ENCODE assay signal across 13 cellular contexts in the genomic region with DNA sequence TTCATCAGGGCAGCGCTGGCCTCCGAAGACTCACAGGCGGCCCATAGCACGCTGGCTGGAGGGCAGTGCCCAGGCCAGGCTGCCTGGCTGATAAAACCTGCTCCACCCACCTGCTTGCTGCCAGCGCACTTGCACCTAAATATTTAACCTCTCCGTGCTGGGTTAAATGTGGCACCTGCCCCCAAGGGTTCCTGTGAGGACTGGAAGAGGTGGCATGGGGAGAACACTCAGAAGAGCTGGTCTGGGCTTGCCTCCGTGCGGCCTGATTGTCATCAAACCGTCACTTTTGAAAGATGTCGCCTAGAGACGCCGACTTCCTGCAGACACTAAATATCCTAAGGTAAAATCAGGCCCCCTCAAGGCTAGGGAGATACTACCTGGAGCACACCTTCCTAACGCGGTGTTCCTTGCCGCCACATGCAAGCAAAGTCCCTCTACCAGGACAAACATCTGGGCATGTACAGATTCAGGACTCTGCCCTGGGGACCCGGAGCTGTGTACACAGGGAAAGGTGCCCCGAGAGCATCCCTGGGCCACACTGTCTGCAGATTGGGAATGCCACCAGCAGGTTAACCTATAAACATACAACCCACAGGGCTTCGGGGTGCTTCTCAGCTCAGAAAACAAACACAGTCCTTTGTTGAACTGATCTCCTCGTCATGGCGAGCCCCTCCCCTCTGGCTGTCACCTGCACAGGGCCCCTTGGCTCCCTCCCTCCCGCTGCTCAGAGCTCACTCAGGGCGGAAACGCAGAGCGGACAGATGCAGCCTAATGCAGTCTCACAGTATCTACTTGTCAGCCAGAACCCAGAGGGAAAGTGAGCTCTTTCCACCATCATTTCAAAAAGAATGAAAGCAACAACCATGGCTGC.
A peak's percentile ranks its signal among the peaks of the same experiment; 100 is the strongest.
DNase-seq lines count a peak whose midpoint lies in the region; ATAC-seq and TF ChIP-seq lines count a peak whose summit lies in the region.
"Had no signal": no experiment of that assay in that cellular context is flagged by ENCODE, and none has a peak within 500 bp of the region (broad histone marks: within the 10 kb centered on the region; RNA-seq: fewer than 3 reads in every experiment).

No MANE protein-coding gene starts in this region.

- H3K4me1 Mint-ChIP-seq in activated naive CD4-positive, alpha-beta T cell treated with anti-CD3 and anti-CD28 coated beads for 36 hours (ENCODE audit: low read depth): no peaks in the 10 kb centered on the region

- CTCF ChIA-PET in activated naive CD4-positive, alpha-beta T cell treated with anti-CD3 and anti-CD28 coated beads for 36 hours (lab: Charles Lee): no interaction called here

- no peak overlapping the region for H2AFZ ChIP-seq in hepatocyte
- H2AFZ ChIP-seq: parathyroid adenoma had no signal

- intact Hi-C loops in activated naive CD4-positive, alpha-beta T cell treated with anti-CD3 and anti-CD28 coated beads for 36 hours (cut with micrococcal nuclease): no loop called here
- intact Hi-C loops in upper lobe of right lung (cut with DNase I): no loop called here

- peak overlapping the region; percentile 21 for H3K4me2 ChIP-seq in hepatocyte

- H3K27me3 Mint-ChIP-seq in activated naive CD4-positive, alpha-beta T cell treated with anti-CD3 and anti-CD28 coated beads for 36 hours (ENCODE audit: low read depth): no peaks in the 10 kb centered on the region
- H3K27me3 Mint-ChIP-seq: T-helper 17 cell had no signal

- H3K27ac Mint-ChIP-seq in activated naive CD4-positive, alpha-beta T cell treated with anti-CD3 and anti-CD28 coated beads for 36 hours: peak overlapping the region; percentile 3

- H3K4me3 Mint-ChIP-seq in activated naive CD4-positive, alpha-beta T cell treated with anti-CD3 and anti-CD28 coated beads for 36 hours: no peak overlapping the region
- H3K4me3 Mint-ChIP-seq: T-helper 17 cell had no signal

- 72% methylated on average over 24 of the region's 24 CpGs for WGBS in hepatocyte (ENCODE audit: low lambda C conversion rate, missing lambda C conversion rate)

- H3K27me3 ChIP-seq in hepatocyte (no peaks in the 10 kb centered on the region), upper lobe of right lung (no peaks in the 10 kb centered on the region)

- no peak for ATAC-seq in upper lobe of right lung
- ATAC-seq: T-helper 17 cell had no signal

- peaks cover 10% of the 10 kb centered on the region for H3K9me3 Mint-ChIP-seq in activated naive CD4-positive, alpha-beta T cell treated with anti-CD3 and anti-CD28 coated beads for 36 hours

- H3K27ac ChIP-seq in hepatocyte (peak overlapping the region; percentile 69), upper lobe of right lung (no peak overlapping the region)
- H3K27ac ChIP-seq: parathyroid adenoma had no signal

- no peaks in the 10 kb centered on the region for H3K79me2 ChIP-seq in hepatocyte
- H3K79me2 ChIP-seq: parathyroid adenoma had no signal

- H3K9me3 ChIP-seq in hepatocyte (ENCODE audit: low read depth): no peaks in the 10 kb centered on the region
- H3K9me3 ChIP-seq in upper lobe of right lung: no peaks in the 10 kb centered on the region
- H3K9me3 ChIP-seq: HAP-1 had no signal

- H3K36me3 ChIP-seq in hepatocyte (replicated peaks; ENCODE audit: insufficient read depth, low read depth) (no peaks in the 10 kb centered on the region), upper lobe of right lung (peaks cover 26% of the 10 kb centered on the region)
- H3K36me3 ChIP-seq: HAP-1 had no signal

- no peaks in the 10 kb centered on the region for H4K20me1 ChIP-seq in hepatocyte (ENCODE audit: insufficient read depth, poor library complexity, severe bottlenecking)

- no peak overlapping the region for H3K4me3 ChIP-seq in hepatocyte
- H3K4me3 ChIP-seq in upper lobe of right lung: no peak overlapping the region
- H3K4me3 ChIP-seq: HAP-1 had no signal

- no peaks in the 10 kb centered on the region for H3K9me2 ChIP-seq in hepatocyte (replicated peaks; ENCODE audit: insufficient read depth)

- TF ChIP-seq CTCF in hepatocyte (IDR thresholded peaks at IDR 0.05; ENCODE audit: poor library complexity) (no peak), upper lobe of right lung (IDR thresholded peaks at IDR 0.05) (no peak)

- peaks cover 44% of the 10 kb centered on the region for H3K36me3 Mint-ChIP-seq in activated naive CD4-positive, alpha-beta T cell treated with anti-CD3 and anti-CD28 coated beads for 36 hours (ENCODE audit: low read depth)

- peaks cover 11% of the 10 kb centered on the region for H3K4me1 ChIP-seq in hepatocyte (ENCODE audit: insufficient read depth)
- no peaks in the 10 kb centered on the region for H3K4me1 ChIP-seq in upper lobe of right lung
- H3K4me1 ChIP-seq: HAP-1, parathyroid adenoma had no signal

- no peak for DNase-seq in activated naive CD4-positive, alpha-beta T cell treated with anti-CD3 and anti-CD28 coated beads for 36 hours
- DNase-seq in activated naive CD4-positive, alpha-beta T cell treated with Interleukin-2 at 50 U/mL for 16 hours: no peak
- DNase-seq in NCI-H510A treated with DMSO at 0.1 percent for 48 hours (lab: John Stamatoyannopoulos, UW) (peak; percentile 85), hepatocyte (ENCODE audit: low spot score) (peak; percentile 65), upper lobe of right lung (peak; percentile 49), NCI-H2029 treated with DMSO at 0.1 percent for 48 hours (lab: John Stamatoyannopoulos, UW) (no peak), NCI-H1930 (lab: John Stamatoyannopoulos, UW) (no peak), 8988T (no peak)
- DNase-seq: hypothalamus, NCI-H2029 had no signal

Comparison
In these comparisons a context has a peak if more than half of its experiments do, and no peak if none do; other contexts are left out.
1. DNase-seq: peak in NCI-H510A treated with DMSO at 0.1 percent for 48 hours (single experiment), hepatocyte (single experiment) and upper lobe of right lung (single experiment); none in activated naive CD4-positive, alpha-beta T cell treated with anti-CD3 and anti-CD28 coated beads for 36 hours (single experiment), activated naive CD4-positive, alpha-beta T cell treated with Interleukin-2 at 50 U/mL for 16 hours (single experiment), NCI-H2029 treated with DMSO at 0.1 percent for 48 hours (single experiment), NCI-H1930 (0 of 2) and 8988T (single experiment).